In the genomic region with DNA sequence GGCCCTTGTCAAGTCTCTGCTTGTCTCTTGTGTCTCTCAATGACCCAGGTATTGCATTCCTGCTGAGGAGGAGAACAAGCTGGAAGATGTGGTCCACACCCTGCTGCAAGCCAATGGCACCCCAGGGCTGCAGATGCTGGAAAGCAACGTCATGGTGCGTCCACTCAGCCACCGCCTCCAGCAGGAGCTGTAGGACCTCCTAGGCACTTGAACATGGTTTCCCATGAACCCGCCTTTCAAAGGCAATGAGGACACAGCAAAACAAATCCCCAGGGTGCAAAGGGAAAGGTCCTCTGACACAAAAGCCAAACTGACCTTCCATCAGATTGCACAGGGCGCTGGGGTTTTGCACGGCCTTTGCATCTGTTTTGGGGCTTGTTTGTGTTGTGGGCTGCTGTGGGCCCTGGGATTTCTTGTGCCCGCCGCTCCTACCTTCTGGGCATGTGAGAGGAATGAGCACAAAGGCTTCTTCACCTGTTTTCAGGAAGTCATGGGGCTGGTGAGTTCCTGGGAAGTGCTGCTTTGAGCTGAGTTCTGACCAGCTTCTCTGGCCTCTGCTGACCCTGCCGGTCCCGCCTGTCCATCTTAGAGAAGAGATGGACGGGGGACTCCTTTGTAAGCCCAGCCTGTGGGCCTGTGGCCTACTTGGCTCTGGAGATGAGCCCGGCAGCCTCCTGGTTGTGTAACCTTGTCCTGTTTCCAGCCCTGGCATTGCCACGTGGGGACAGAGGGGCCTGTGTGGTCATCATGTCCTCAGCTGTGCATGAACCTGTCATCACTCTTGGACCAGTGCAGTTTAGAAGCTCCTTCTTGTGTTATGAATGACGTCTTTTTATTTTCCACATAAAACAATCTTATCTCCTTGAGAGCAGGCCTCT, we compare ENCODE assay signal across 1 cellular context.
TF ChIP-seq lines count a peak whose summit lies in the region.

No MANE protein-coding gene starts in this region.

TF ChIP-seq in GM23338, 12 proteins besides CTCF, POLR2A, EP300 and RAD21 (continued from another document):
- TF ChIP-seq, protein P1, sequence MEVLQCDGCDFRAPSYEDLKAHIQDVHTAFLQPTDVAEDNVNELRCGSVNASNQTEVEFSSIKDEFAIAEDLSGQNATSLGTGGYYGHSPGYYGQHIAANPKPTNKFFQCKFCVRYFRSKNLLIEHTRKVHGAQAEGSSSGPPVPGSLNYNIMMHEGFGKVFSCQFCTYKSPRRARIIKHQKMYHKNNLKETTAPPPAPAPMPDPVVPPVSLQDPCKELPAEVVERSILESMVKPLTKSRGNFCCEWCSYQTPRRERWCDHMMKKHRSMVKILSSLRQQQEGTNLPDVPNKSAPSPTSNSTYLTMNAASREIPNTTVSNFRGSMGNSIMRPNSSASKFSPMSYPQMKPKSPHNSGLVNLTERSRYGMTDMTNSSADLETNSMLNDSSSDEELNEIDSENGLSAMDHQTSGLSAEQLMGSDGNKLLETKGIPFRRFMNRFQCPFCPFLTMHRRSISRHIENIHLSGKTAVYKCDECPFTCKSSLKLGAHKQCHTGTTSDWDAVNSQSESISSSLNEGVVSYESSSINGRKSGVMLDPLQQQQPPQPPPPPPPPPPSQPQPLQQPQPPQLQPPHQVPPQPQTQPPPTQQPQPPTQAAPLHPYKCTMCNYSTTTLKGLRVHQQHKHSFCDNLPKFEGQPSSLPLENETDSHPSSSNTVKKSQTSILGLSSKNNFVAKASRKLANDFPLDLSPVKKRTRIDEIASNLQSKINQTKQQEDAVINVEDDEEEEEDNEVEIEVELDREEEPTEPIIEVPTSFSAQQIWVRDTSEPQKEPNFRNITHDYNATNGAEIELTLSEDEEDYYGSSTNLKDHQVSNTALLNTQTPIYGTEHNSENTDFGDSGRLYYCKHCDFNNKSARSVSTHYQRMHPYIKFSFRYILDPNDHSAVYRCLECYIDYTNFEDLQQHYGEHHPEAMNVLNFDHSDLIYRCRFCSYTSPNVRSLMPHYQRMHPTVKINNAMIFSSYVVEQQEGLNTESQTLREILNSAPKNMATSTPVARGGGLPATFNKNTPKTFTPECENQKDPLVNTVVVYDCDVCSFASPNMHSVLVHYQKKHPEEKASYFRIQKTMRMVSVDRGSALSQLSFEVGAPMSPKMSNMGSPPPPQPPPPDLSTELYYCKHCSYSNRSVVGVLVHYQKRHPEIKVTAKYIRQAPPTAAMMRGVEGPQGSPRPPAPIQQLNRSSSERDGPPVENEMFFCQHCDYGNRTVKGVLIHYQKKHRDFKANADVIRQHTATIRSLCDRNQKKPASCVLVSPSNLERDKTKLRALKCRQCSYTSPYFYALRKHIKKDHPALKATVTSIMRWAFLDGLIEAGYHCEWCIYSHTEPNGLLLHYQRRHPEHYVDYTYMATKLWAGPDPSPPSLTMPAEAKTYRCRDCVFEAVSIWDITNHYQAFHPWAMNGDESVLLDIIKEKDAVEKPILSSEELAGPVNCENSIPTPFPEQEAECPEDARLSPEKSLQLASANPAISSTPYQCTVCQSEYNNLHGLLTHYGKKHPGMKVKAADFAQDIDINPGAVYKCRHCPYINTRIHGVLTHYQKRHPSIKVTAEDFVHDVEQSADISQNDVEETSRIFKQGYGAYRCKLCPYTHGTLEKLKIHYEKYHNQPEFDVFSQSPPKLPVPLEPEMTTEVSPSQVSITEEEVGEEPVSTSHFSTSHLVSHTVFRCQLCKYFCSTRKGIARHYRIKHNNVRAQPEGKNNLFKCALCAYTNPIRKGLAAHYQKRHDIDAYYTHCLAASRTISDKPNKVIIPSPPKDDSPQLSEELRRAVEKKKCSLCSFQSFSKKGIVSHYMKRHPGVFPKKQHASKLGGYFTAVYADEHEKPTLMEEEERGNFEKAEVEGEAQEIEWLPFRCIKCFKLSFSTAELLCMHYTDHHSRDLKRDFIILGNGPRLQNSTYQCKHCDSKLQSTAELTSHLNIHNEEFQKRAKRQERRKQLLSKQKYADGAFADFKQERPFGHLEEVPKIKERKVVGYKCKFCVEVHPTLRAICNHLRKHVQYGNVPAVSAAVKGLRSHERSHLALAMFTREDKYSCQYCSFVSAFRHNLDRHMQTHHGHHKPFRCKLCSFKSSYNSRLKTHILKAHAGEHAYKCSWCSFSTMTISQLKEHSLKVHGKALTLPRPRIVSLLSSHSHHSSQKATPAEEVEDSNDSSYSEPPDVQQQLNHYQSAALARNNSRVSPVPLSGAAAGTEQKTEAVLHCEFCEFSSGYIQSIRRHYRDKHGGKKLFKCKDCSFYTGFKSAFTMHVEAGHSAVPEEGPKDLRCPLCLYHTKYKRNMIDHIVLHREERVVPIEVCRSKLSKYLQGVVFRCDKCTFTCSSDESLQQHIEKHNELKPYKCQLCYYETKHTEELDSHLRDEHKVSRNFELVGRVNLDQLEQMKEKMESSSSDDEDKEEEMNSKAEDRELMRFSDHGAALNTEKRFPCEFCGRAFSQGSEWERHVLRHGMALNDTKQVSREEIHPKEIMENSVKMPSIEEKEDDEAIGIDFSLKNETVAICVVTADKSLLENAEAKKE (CRISPR knock-in tag; IDR thresholded peaks at IDR 0.05), result no peak
- TF ChIP-seq EZH2phosphoT487 (IDR thresholded peaks at IDR 0.05; ENCODE audit: unreplicated experiment) (no peak), ZNF114 (CRISPR knock-in tag; IDR thresholded peaks at IDR 0.05) (no peak), POLR2AphosphoS5 (IDR thresholded peaks at IDR 0.05; ENCODE audit: low read depth) (no peak; the same call in 1 of the 2 replicates), ZNF331 (CRISPR knock-in tag; IDR thresholded peaks at IDR 0.05; ENCODE audit: low read depth) (no peak), CREB1 (CRISPR knock-in tag; IDR thresholded peaks at IDR 0.05; ENCODE audit: low read depth) (no peak), JUNB (IDR thresholded peaks at IDR 0.05; ENCODE audit: unreplicated experiment) (no peak)
- TF ChIP-seq, protein P2, sequence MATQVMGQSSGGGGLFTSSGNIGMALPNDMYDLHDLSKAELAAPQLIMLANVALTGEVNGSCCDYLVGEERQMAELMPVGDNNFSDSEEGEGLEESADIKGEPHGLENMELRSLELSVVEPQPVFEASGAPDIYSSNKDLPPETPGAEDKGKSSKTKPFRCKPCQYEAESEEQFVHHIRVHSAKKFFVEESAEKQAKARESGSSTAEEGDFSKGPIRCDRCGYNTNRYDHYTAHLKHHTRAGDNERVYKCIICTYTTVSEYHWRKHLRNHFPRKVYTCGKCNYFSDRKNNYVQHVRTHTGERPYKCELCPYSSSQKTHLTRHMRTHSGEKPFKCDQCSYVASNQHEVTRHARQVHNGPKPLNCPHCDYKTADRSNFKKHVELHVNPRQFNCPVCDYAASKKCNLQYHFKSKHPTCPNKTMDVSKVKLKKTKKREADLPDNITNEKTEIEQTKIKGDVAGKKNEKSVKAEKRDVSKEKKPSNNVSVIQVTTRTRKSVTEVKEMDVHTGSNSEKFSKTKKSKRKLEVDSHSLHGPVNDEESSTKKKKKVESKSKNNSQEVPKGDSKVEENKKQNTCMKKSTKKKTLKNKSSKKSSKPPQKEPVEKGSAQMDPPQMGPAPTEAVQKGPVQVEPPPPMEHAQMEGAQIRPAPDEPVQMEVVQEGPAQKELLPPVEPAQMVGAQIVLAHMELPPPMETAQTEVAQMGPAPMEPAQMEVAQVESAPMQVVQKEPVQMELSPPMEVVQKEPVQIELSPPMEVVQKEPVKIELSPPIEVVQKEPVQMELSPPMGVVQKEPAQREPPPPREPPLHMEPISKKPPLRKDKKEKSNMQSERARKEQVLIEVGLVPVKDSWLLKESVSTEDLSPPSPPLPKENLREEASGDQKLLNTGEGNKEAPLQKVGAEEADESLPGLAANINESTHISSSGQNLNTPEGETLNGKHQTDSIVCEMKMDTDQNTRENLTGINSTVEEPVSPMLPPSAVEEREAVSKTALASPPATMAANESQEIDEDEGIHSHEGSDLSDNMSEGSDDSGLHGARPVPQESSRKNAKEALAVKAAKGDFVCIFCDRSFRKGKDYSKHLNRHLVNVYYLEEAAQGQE (IDR thresholded peaks at IDR 0.05; ENCODE audit: unreplicated experiment), result no peak
